ENCODE assay signal across 28 cellular contexts in the genomic region with DNA sequence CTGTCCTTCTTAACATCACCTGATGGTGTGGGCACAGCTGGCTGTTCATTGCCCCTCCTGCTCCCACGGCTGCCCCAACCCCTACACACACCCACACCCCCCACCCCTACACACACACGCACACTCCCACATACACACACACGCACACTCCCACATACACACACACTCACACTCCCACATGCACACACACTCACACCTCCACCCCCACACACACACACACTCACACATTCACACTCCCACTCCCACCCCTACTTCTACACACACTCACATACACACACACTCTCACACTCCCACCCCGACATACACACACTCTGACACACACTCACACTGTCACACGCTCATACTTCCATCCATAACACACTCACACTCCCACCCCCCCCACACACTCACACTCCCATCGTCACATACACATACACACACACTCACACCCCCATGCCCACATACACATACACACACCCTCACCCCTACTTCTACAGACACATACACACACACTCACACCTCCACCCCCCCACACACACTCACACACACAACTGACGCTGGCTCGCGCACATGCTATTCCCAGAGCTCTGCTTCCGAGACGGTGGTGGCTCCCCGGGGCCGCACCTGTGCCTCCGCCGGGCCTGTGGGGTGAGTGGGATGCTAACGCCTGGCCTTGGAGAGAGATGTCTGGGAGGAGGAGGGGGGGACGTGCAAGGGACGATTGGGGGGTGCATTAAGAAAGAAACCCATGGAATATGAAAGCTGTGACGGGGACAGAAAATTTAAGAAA.
"Had no signal": no experiment of that assay in that cellular context is flagged by ENCODE, and none has a peak within 500 bp of the region (broad histone marks: within the 10 kb centered on the region; RNA-seq: fewer than 3 reads in every experiment).

No MANE protein-coding gene starts in this region.

- ATAC-seq: activated CD4-positive, alpha-beta T cell treated with anti-CD3 and anti-CD28 coated beads for 36 hours; activated CD8-positive, alpha-beta memory T cell treated with anti-CD3 and anti-CD28 coated beads, Interleukin-2, amount 10 ng/mL, durations not matched to agents 7 days and 5 days; activated CD8-positive, alpha-beta T cell treated with anti-CD3 and anti-CD28 coated beads, Interleukin-2, amount 10 ng/mL, durations not matched to agents 7 days and 5 days; activated naive CD8-positive, alpha-beta T cell treated with anti-CD3 and anti-CD28 coated beads, Interleukin-2, amount 50 U/mL, for 24 hours; body of pancreas; heart right ventricle; left lung; right cardiac atrium had no signal

- H3K27me3 Mint-ChIP-seq: activated naive CD8-positive, alpha-beta T cell treated with anti-CD3 and anti-CD28 coated beads, Interleukin-2, amount 50 U/mL, for 24 hours had no signal

- H3K4me1 Mint-ChIP-seq: activated CD4-positive, alpha-beta T cell treated with anti-CD3 and anti-CD28 coated beads for 36 hours; activated CD8-positive, alpha-beta memory T cell treated with anti-CD3 and anti-CD28 coated beads, Interleukin-2, amount 10 ng/mL, durations not matched to agents 7 days and 5 days; activated naive CD4-positive, alpha-beta T cell treated with anti-CD3 and anti-CD28 coated beads, Interleukin-2, amount 50 U/mL, for 24 hours; activated naive CD8-positive, alpha-beta T cell treated with anti-CD3 and anti-CD28 coated beads, Interleukin-2, amount 50 U/mL, for 24 hours; endodermal cell; natural killer cell had no signal

- H3K4me1 ChIP-seq: body of pancreas, esophagus squamous epithelium, left lung, lower lobe of right lung, spleen, stomach, suprapubic skin had no signal

- H3K27ac ChIP-seq: body of pancreas, cardiac muscle cell, esophagus squamous epithelium, heart right ventricle, left lung, lower lobe of right lung, spleen, stomach, suprapubic skin, tibial nerve had no signal

- H3K9me3 ChIP-seq: body of pancreas, esophagus squamous epithelium, heart right ventricle, left lung, lower lobe of right lung, spleen, stomach, suprapubic skin, tibial nerve had no signal

- H3K4me3 ChIP-seq: body of pancreas, cardiac muscle cell, esophagus squamous epithelium, heart right ventricle, left lung, lower lobe of right lung, spleen, stomach, suprapubic skin, tibial nerve had no signal

- H3K9me3 Mint-ChIP-seq: activated naive CD4-positive, alpha-beta T cell treated with anti-CD3 and anti-CD28 coated beads, Interleukin-2, amount 50 U/mL, for 24 hours; activated naive CD8-positive, alpha-beta T cell treated with anti-CD3 and anti-CD28 coated beads, Interleukin-2, amount 50 U/mL, for 24 hours; activated T-helper 2 cell treated with anti-CD3 and anti-CD28 coated beads, Interferon-gamma antibody, Interleukin-2, Interleukin-4, amounts not matched to agents 10 μg/mL and 5 μg/mL and 100 μg/mL, durations not matched to agents 14 hours and 24 hours and 36 hours; endodermal cell; natural killer cell; T-helper 2 cell treated with Interferon-gamma antibody and Interleukin-4, amounts not matched to agents 5 μg/mL and 100 μg/mL, for 36 hours had no signal

- H3K27me3 ChIP-seq: body of pancreas, cardiac muscle cell, esophagus squamous epithelium, heart right ventricle, left lung, spleen, stomach, suprapubic skin, tibial nerve had no signal

- H3K36me3 ChIP-seq: cardiac muscle cell, esophagus squamous epithelium, heart right ventricle, left lung, lower lobe of right lung, spleen, stomach, suprapubic skin, tibial nerve had no signal

- DNase-seq: activated CD4-positive, alpha-beta T cell treated with anti-CD3 and anti-CD28 coated beads for 36 hours; activated CD4-positive, CD25-positive, alpha-beta regulatory T cell; activated CD8-positive, alpha-beta memory T cell treated with anti-CD3 and anti-CD28 coated beads, Interleukin-2, amount 10 ng/mL, durations not matched to agents 7 days and 5 days; activated CD8-positive, alpha-beta T cell treated with anti-CD3 and anti-CD28 coated beads, Interleukin-2, amount 10 ng/mL, durations not matched to agents 7 days and 5 days; activated naive CD8-positive, alpha-beta T cell treated with anti-CD3 and anti-CD28 coated beads, Interleukin-2, amount 50 U/mL, for 24 hours; activated T-cell treated with anti-CD3 and anti-CD28 coated beads, Interleukin-2, amount 50 U/mL, for 48 hours; amygdala; body of pancreas; cortex of kidney; endodermal cell; esophagus squamous epithelium; foreskin melanocyte; heart right ventricle; left lung; lower lobe of right lung; mesenchymal stem cell; natural killer cell; right cardiac atrium; spleen; stimulated activated CD4-positive, alpha-beta T cell treated with anti-CD3 and anti-CD28 coated beads, Interleukin-2, amount 100 ng/mL, for 48 hours; stomach; T-helper 1 cell had no signal

- H3K4me3 Mint-ChIP-seq: activated CD4-positive, alpha-beta T cell treated with anti-CD3 and anti-CD28 coated beads for 36 hours; activated CD8-positive, alpha-beta memory T cell treated with anti-CD3 and anti-CD28 coated beads, Interleukin-2, amount 10 ng/mL, durations not matched to agents 7 days and 5 days; activated CD8-positive, alpha-beta T cell treated with anti-CD3 and anti-CD28 coated beads, Interleukin-2, amount 10 ng/mL, durations not matched to agents 7 days and 5 days; activated naive CD4-positive, alpha-beta T cell treated with anti-CD3 and anti-CD28 coated beads, Interleukin-2, amount 50 U/mL, for 24 hours; activated naive CD8-positive, alpha-beta T cell treated with anti-CD3 and anti-CD28 coated beads, Interleukin-2, amount 50 U/mL, for 24 hours; endodermal cell; natural killer cell; T-helper 2 cell treated with Interferon-gamma antibody and Interleukin-4, amounts not matched to agents 5 μg/mL and 100 μg/mL, for 36 hours had no signal

- H3K27ac Mint-ChIP-seq: activated CD4-positive, alpha-beta T cell treated with anti-CD3 and anti-CD28 coated beads for 36 hours; activated CD8-positive, alpha-beta memory T cell treated with anti-CD3 and anti-CD28 coated beads, Interleukin-2, amount 10 ng/mL, durations not matched to agents 7 days and 5 days; activated CD8-positive, alpha-beta T cell treated with anti-CD3 and anti-CD28 coated beads, Interleukin-2, amount 10 ng/mL, durations not matched to agents 7 days and 5 days; activated naive CD4-positive, alpha-beta T cell treated with anti-CD3 and anti-CD28 coated beads, Interleukin-2, amount 50 U/mL, for 24 hours; activated naive CD8-positive, alpha-beta T cell treated with anti-CD3 and anti-CD28 coated beads, Interleukin-2, amount 50 U/mL, for 24 hours; activated T-helper 2 cell treated with anti-CD3 and anti-CD28 coated beads, Interferon-gamma antibody, Interleukin-2, Interleukin-4, amounts not matched to agents 10 μg/mL and 5 μg/mL and 100 μg/mL, durations not matched to agents 14 hours and 24 hours and 36 hours; endodermal cell; natural killer cell; T-helper 2 cell treated with Interferon-gamma antibody and Interleukin-4, amounts not matched to agents 5 μg/mL and 100 μg/mL, for 36 hours had no signal
